8 cellular contexts compared by ENCODE assay signal in genomic region chr12:111446044-111446581, GRCh38. TPM values are rescaled to one million over a fixed set of nuclear protein-coding genes. Genes with fewer than 3 reads are reported as not detected.
DNase-seq lines count a peak whose midpoint lies in the region; ATAC-seq and TF ChIP-seq lines count a peak whose summit lies in the region.

No MANE protein-coding gene starts in this region.

- H3K4me3 Mint-ChIP-seq in activated T-cell treated with anti-CD3 and anti-CD28 coated beads, Interleukin-2, amount 50 U/mL, for 72 hours, result peak overlapping the region; percentile 21 to 36
- peak overlapping the region; percentile 68 for H3K4me3 Mint-ChIP-seq in T-helper 17 cell

- no peak for ATAC-seq in activated T-cell treated with anti-CD3 and anti-CD28 coated beads, Interleukin-2, amount 50 U/mL, for 72 hours (replicated peaks in 1 of 2)
- no peak for ATAC-seq in T-helper 17 cell
- ATAC-seq in Right ventricle myocardium superior (ENCODE audit: poor library complexity), result peak; percentile 3
- ATAC-seq in gastrocnemius medialis, result no peak
- ATAC-seq in GM18520 (IDR thresholded peaks at IDR 0.05; ENCODE audit: unreplicated experiment), result no peak

- H3K4me3 ChIP-seq in gastrocnemius medialis, result no peak overlapping the region

- TF ChIP-seq POLR2A in gastrocnemius medialis (IDR thresholded peaks at IDR 0.05), result no peak

- DNase-seq in activated T-cell treated with anti-CD3 and anti-CD28 coated beads, Interleukin-2, amount 50 U/mL, for 72 hours, result no peak
- DNase-seq in activated T-cell treated with anti-CD3 and anti-CD28 coated beads for 4 hours, result no peak
- DNase-seq in T-helper 17 cell, result no peak
- DNase-seq in Right ventricle myocardium superior, result peak; percentile 66
- peak in 1 of 2 donors; percentile 25 for DNase-seq in gastrocnemius medialis
- no peak for DNase-seq in HPDE6-E6E7 (ENCODE audit: extremely low spot score)
- no peak for DNase-seq in RKO (ENCODE audit: low spot score)

- intact Hi-C loops in Right ventricle myocardium superior (cut with DNase I), result no loop called here
- intact Hi-C loops in gastrocnemius medialis (cut with DNase I; ENCODE audit: low total_unique reads), result no loop called here

- H3K27ac Mint-ChIP-seq in activated T-cell treated with anti-CD3 and anti-CD28 coated beads, Interleukin-2, amount 50 U/mL, for 72 hours, result peak overlapping the region; percentile 51
- peak overlapping the region; percentile 100 for H3K27ac Mint-ChIP-seq in T-helper 17 cell

- H3K4me1 ChIP-seq in gastrocnemius medialis, result peaks cover 69 to 76% of the 10 kb centered on the region in 2 donors

- TF ChIP-seq CTCF in gastrocnemius medialis (IDR thresholded peaks at IDR 0.05 in 4 of 5, conservative IDR thresholded peaks at IDR 0.05 in 1 of 5), result no peak

- H3K27me3 ChIP-seq in gastrocnemius medialis, result no peaks in the 10 kb centered on the region

- peaks cover 0 to 12% of the 10 kb centered on the region in 2 donors for H3K36me3 ChIP-seq in gastrocnemius medialis

- peaks cover 77% of the 10 kb centered on the region for H3K4me1 Mint-ChIP-seq in activated T-cell treated with anti-CD3 and anti-CD28 coated beads, Interleukin-2, amount 50 U/mL, for 72 hours (ENCODE audit: low read depth)
- peaks cover 69% of the 10 kb centered on the region for H3K4me1 Mint-ChIP-seq in T-helper 17 cell

- in situ Hi-C loops in gastrocnemius medialis (cut with MboI; ENCODE audit: low sequenced_read_pairs in 4 of 4), result loop anchor here in 1 of 4 donors (5.0 kb wide), 1 partner anchor 49 kb away; no protein-coding TSS in a partner anchor

- no peaks in the 10 kb centered on the region for H3K27me3 Mint-ChIP-seq in activated T-cell treated with anti-CD3 and anti-CD28 coated beads, Interleukin-2, amount 50 U/mL, for 72 hours (ENCODE audit: low read depth)
- H3K27me3 Mint-ChIP-seq in T-helper 17 cell, result no peaks in the 10 kb centered on the region

- no peaks in the 10 kb centered on the region for H3K9me3 Mint-ChIP-seq in activated T-cell treated with anti-CD3 and anti-CD28 coated beads, Interleukin-2, amount 50 U/mL, for 72 hours

- peak overlapping the region; percentile 69 to 87 (median 73) for H3K27ac ChIP-seq in gastrocnemius medialis

- peaks cover 9 to 36% of the 10 kb centered on the region in 2 donors for H3K36me3 Mint-ChIP-seq in activated T-cell treated with anti-CD3 and anti-CD28 coated beads, Interleukin-2, amount 50 U/mL, for 72 hours (ENCODE audit: insufficient read depth in 2 of 2)
- H3K36me3 Mint-ChIP-seq in T-helper 17 cell (ENCODE audit: low read depth), result peaks cover 5% of the 10 kb centered on the region

- H3K9me3 ChIP-seq in T-helper 17 cell (ENCODE audit: control insufficient read depth, low read length, poor library complexity, severe bottlenecking) (no peaks in the 10 kb centered on the region), gastrocnemius medialis (no peaks in the 10 kb centered on the region)

RNA-seq across cellular contexts. Expression of gene SH2B3, which starts 40.4 kb away (rescaled TPM):
- total RNA-seq in activated T-cell treated with anti-CD3 and anti-CD28 coated beads, Interleukin-2, amount 50 U/mL, for 72 hours, result 10 to 100 TPM; 33.3 to 37.4 TPM
- total RNA-seq in T-helper 17 cell (10 to 100 TPM; 38.7 to 39.3 TPM), Right ventricle myocardium superior (42.8 TPM), gastrocnemius medialis (10 to 100 TPM; 10.4 to 20.0 (median 15.5) TPM)
